Comparison of ENCODE assay signal across 10 cellular contexts in genomic region chr4:52822583-52823477, GRCh38. TPM values are rescaled to one million over a fixed set of nuclear protein-coding genes. Genes with fewer than 3 reads are reported as not detected.
DNase-seq lines count a peak whose midpoint lies in the region; ATAC-seq, FAIRE-seq and TF ChIP-seq lines count a peak whose summit lies in the region.
"Had no signal": no experiment of that assay in that cellular context is flagged by ENCODE, and none has a peak within 500 bp of the region (broad histone marks: within the 10 kb centered on the region; RNA-seq: fewer than 3 reads in every experiment).

No MANE protein-coding gene starts in this region.

- in situ Hi-C loops in ACHN (cut with HindIII; ENCODE audit: low pct_ligation_motif_present, low pct_unique_long_range_greater_than_20kb, low sequenced_read_pairs) = no loop called here

- FAIRE-seq in bronchial epithelial cell (lab: Jason Lieb, UNC) = peak; percentile 70

- H3K27me3 ChIP-seq in bronchial epithelial cell (ENCODE audit: control insufficient read depth, insufficient read depth, low read length) = no peaks in the 10 kb centered on the region

- peak; percentile 86 for DNase-seq in EH (ENCODE audit: low read depth)
- DNase-seq in NCI-H226 = peak; percentile 66
- DNase-seq in bronchial epithelial cell (ENCODE audit: low read depth) = peak; percentile 91
- DNase-seq in omental fat pad (ENCODE audit: low spot score) = no peak
- DNase-seq in SHP77 (lab: John Stamatoyannopoulos, UW) = no peak
- no peak for DNase-seq in ACHN
- no peak for DNase-seq in amniotic stem cell (lab: John Stamatoyannopoulos, UW)
- DNase-seq: activated effector memory CD4-positive, alpha-beta T cell treated with Interleukin-2 at 50 U/mL for 16 hours; stimulated activated naive CD4-positive, alpha-beta T cell treated with Interleukin-2 at 50 U/mL for 16 hours had no signal

- ATAC-seq in omental fat pad (ENCODE audit: low FRiP score) = peak; percentile 62
- no peak for ATAC-seq in GM18505 (IDR thresholded peaks at IDR 0.05; ENCODE audit: unreplicated experiment)

- TF ChIP-seq CTCF in bronchial epithelial cell (IDR thresholded peaks at IDR 0.05; ENCODE audit: insufficient read depth, low read length, severe bottlenecking) (no peak), omental fat pad (IDR thresholded peaks at IDR 0.05) (no peak)

- H3K36me3 ChIP-seq in bronchial epithelial cell (ENCODE audit: control insufficient read depth, insufficient read depth, low read length) = no peaks in the 10 kb centered on the region

- no peak for TF ChIP-seq POLR2A in GM18505 (IDR thresholded peaks at IDR 0.05; ENCODE audit: borderline replicate concordance, extremely low read depth, insufficient read depth, insufficient read length)

- no peak overlapping the region for H3K4me3 ChIP-seq in bronchial epithelial cell (ENCODE audit: low read depth, low read length)

RNA-seq across cellular contexts. Expression of gene RASL11B, which starts 39.3 kb away (rescaled TPM):
- total RNA-seq in bronchial epithelial cell (0.77 and 1.3 TPM in 2 replicates), omental fat pad (1 to 10 TPM in 2 of 4 donors, under 1 TPM in 1, not detected in 1; 0.56 to 1.9 (median 1.7) TPM)

Comparison
In these comparisons a context has a peak if more than half of its experiments do, and no peak if none do; other contexts are left out.
1. DNase-seq: peak in EH (single experiment), NCI-H226 (single experiment) and bronchial epithelial cell (single experiment); none in omental fat pad (single experiment), SHP77 (0 of 2), ACHN (single experiment) and amniotic stem cell (single experiment).